ENCODE assay signal across 1 cellular context in genomic region chr16:81378049-81378448, GRCh38.
TF ChIP-seq lines count a peak whose summit lies in the region.

No MANE protein-coding gene starts in this region.

TF ChIP-seq in HepG2, 621 proteins besides CTCF, POLR2A, EP300 and RAD21 (continued from another document):
- TF ChIP-seq ARID4A (CRISPR knock-in tag; IDR thresholded peaks at IDR 0.05; ENCODE audit: borderline replicate concordance): no peak
